Comparison of ENCODE assay signal across 9 cellular contexts in the genomic region with DNA sequence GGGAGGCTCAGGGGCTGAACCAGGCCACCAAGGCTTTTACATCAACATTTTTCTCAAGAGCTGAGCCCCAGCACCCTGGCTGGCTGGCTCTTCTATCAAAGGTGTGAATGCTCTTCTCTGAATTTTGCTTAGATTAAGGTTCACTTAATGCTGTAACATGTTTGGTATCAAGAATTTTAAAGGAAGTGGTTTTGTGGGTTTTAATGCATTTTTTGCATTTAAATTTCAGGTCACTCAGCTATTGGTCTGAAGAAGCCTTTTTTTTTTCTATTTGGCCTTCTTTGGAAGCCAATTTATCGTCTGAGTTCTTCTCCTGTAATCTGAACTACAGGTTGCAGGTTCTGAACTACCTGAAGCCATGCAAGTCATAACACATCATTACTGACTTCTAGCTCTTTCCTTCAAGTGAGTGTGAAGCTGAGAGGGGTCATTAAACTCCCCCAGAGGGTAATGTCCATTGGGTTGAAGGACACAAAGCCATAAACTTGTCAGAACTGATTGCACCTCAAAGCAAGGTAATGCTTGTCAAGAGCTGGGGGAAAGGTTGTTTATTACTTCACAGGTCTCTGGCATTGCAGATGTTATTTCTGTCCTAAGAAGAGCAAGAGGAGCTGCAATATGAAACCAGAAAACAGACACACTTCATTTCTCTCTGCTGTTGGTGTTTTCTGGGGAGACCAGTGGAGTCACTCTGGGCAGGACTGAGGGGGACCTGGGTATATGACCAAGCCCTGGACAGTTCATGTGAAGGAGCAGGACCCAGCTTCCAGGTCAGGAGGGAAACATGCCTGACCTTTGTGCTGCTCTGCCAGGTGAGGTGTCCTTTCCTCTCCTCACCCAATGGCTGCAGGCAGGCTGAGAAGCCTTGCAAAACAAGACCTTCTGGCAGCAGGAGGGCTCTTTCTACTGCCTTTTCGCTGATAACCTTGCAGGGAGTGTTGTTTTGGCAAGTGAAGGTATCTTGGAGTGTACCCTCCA. TPM values are rescaled to one million over a fixed set of nuclear protein-coding genes. Genes with fewer than 3 reads are reported as not detected.
DNase-seq lines count a peak whose midpoint lies in the region; ATAC-seq and TF ChIP-seq lines count a peak whose summit lies in the region.
"Had no signal": no experiment of that assay in that cellular context is flagged by ENCODE, and none has a peak within 500 bp of the region (broad histone marks: within the 10 kb centered on the region; RNA-seq: fewer than 3 reads in every experiment).

No MANE protein-coding gene starts in this region.

- H3K36me3 Mint-ChIP-seq in activated T-cell treated with anti-CD3 and anti-CD28 coated beads, Interleukin-2, amount 50 U/mL, for 72 hours (ENCODE audit: insufficient read depth in 2 of 2), result peaks cover 2 to 3% of the 10 kb centered on the region in 2 donors
- no peaks in the 10 kb centered on the region for H3K36me3 Mint-ChIP-seq in neural crest cell (ENCODE audit: low read depth)
- H3K36me3 Mint-ChIP-seq: brain had no signal

- no peak overlapping the region for H3K27ac ChIP-seq in testis

- DNase-seq in activated T-cell treated with anti-CD3 and anti-CD28 coated beads, Interleukin-2, amount 50 U/mL, for 72 hours, result no peak
- DNase-seq in neural crest cell (ENCODE audit: low read depth, low spot score), result no peak
- no peak for DNase-seq in mucosa of gallbladder (ENCODE audit: low spot score)
- no peak for DNase-seq in NCI-H524 treated with DMSO at 0.1 percent for 48 hours (lab: John Stamatoyannopoulos, UW)
- DNase-seq in testis, result no peak
- DNase-seq in stimulated activated CD4-positive, alpha-beta T cell treated with anti-CD3 and anti-CD28 coated beads, Interleukin-2, amount 100 ng/mL, for 24 hours, result no peak

- TF ChIP-seq CTCF in neural crest cell (conservative IDR thresholded peaks at IDR 0.05), result no peak
- TF ChIP-seq CTCF in testis (IDR thresholded peaks at IDR 0.05), result no peak

- peaks cover 42% of the 10 kb centered on the region for H3K4me1 Mint-ChIP-seq in activated T-cell treated with anti-CD3 and anti-CD28 coated beads, Interleukin-2, amount 50 U/mL, for 72 hours (ENCODE audit: low read depth)
- peaks cover 16% of the 10 kb centered on the region for H3K4me1 Mint-ChIP-seq in neural crest cell

- TF ChIP-seq POLR2A in testis (IDR thresholded peaks at IDR 0.05), result no peak

- peak overlapping the region; percentile 94 for H3K27ac Mint-ChIP-seq in activated T-cell treated with anti-CD3 and anti-CD28 coated beads, Interleukin-2, amount 50 U/mL, for 72 hours
- H3K27ac Mint-ChIP-seq in neural crest cell (ENCODE audit: unreplicated experiment), result peak overlapping the region; percentile 36

- 74 to 89% methylated on average over 2 of the region's 2 CpGs for WGBS in testis, 2 donors

- peak; percentile 59 for ATAC-seq in GM18868 (IDR thresholded peaks at IDR 0.05; ENCODE audit: unreplicated experiment)
- ATAC-seq in HG02798 (IDR thresholded peaks at IDR 0.05; ENCODE audit: poor library complexity, unreplicated experiment), result peak; percentile 71
- ATAC-seq in activated T-cell treated with anti-CD3 and anti-CD28 coated beads, Interleukin-2, amount 50 U/mL, for 72 hours (replicated peaks in 1 of 2), result peak; percentile 51 to 72

- H3K4me1 ChIP-seq in testis, result peaks cover 19% of the 10 kb centered on the region

- H3K27me3 Mint-ChIP-seq in activated T-cell treated with anti-CD3 and anti-CD28 coated beads, Interleukin-2, amount 50 U/mL, for 72 hours (ENCODE audit: low read depth), result no peaks in the 10 kb centered on the region
- no peaks in the 10 kb centered on the region for H3K27me3 Mint-ChIP-seq in neural crest cell (ENCODE audit: low read depth)
- H3K27me3 Mint-ChIP-seq: brain had no signal

- no peaks in the 10 kb centered on the region for H3K36me3 ChIP-seq in testis (ENCODE audit: low read depth, missing control alignments)

- peak overlapping the region; percentile 18 to 55 for H3K4me3 Mint-ChIP-seq in activated T-cell treated with anti-CD3 and anti-CD28 coated beads, Interleukin-2, amount 50 U/mL, for 72 hours
- no peak overlapping the region for H3K4me3 Mint-ChIP-seq in neural crest cell
- H3K4me3 Mint-ChIP-seq: brain had no signal

- no peaks in the 10 kb centered on the region for H3K9me3 Mint-ChIP-seq in activated T-cell treated with anti-CD3 and anti-CD28 coated beads, Interleukin-2, amount 50 U/mL, for 72 hours
- H3K9me3 Mint-ChIP-seq in neural crest cell, result no peaks in the 10 kb centered on the region
- H3K9me3 Mint-ChIP-seq: brain had no signal

- H3K27me3 ChIP-seq in testis, result no peaks in the 10 kb centered on the region

- intact Hi-C loops in testis (cut with DNase I; ENCODE audit: low total_unique reads), result no loop called here

- no peak overlapping the region for H3K4me3 ChIP-seq in testis

- H3K9me3 ChIP-seq in testis, result no peaks in the 10 kb centered on the region

RNA-seq across cellular contexts. Expression of a gene that starts 26.1 kb away (rescaled TPM):
- total RNA-seq in activated T-cell treated with anti-CD3 and anti-CD28 coated beads, Interleukin-2, amount 50 U/mL, for 72 hours, result 10 to 100 TPM; 20.8 to 36.4 TPM
- 14.1 and 15.7 TPM in 2 replicates for total RNA-seq in neural crest cell
- 18.1 TPM for total RNA-seq in mucosa of gallbladder
- total RNA-seq in testis, result 10 to 100 TPM; 31.8 to 67.0 TPM
- 21.0 TPM for polyA plus RNA-seq in testis (ENCODE audit: insufficient read depth, low read depth, low replicate concordance)
